ENCODE assay signal across 17 cellular contexts in the genomic region with DNA sequence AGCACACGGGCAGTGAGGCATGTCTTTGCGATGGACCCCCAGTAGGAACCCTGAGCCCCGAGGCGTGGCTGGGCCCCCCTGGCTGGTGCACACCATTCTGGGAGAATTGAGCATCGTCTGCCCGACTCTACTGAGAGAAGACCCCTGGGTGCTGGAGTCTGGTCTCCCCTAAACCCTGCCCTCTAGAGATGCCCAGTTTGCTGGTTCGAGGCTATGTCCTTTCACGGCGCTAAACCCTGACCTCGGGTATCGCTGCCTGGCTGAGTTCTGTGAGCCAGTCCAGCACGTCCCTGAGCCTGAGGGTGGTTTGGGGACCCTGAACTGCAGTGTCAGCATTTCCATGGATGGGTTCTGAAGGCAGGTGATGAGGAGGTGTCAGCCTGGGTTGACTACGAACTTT.
A peak's percentile ranks its signal among the peaks of the same experiment; 100 is the strongest.
DNase-seq lines count a peak whose midpoint lies in the region; ATAC-seq and TF ChIP-seq lines count a peak whose summit lies in the region.
"Had no signal": no experiment of that assay in that cellular context is flagged by ENCODE, and none has a peak within 500 bp of the region (broad histone marks: within the 10 kb centered on the region; RNA-seq: fewer than 3 reads in every experiment).

No MANE protein-coding gene starts in this region.

- H3K9ac ChIP-seq in Loucy (ENCODE audit: low read depth, low read length, poor library complexity, severe bottlenecking), result peak overlapping the region; percentile 61
- no peak overlapping the region for H3K9ac ChIP-seq in rectal smooth muscle tissue (ENCODE audit: low read length)
- no peak overlapping the region for H3K9ac ChIP-seq in PC-3 (ENCODE audit: low read length)
- H3K9ac ChIP-seq: KMS-11 had no signal

- DNase-seq in AG04450 (ENCODE audit: low read depth, low spot score) (no peak), right atrium auricular region (ENCODE audit: low spot score) (no peak), NCI-H524 treated with DMSO at 0.1 percent for 48 hours (lab: John Stamatoyannopoulos, UW) (no peak), PC-3 (no peak), OCI-LY7 (ENCODE audit: low spot score) (no peak)
- DNase-seq in activated effector memory CD4-positive, alpha-beta T cell treated with Interleukin-2 at 50 U/mL for 16 hours, result no peak
- DNase-seq: activated CD4-positive, alpha-beta T cell treated with anti-CD3 and anti-CD28 coated beads, Interleukin-2, amount 50 U/mL, for 4 hours; C1 segment of cervical spinal cord; hypothalamus; NCI-H146; NCI-H524; T1000 had no signal

- H3K9me3 ChIP-seq in AG04450 (ENCODE audit: control insufficient read depth, insufficient read depth, low read length) (peaks cover 3% of the 10 kb centered on the region; the same call in 1 of the 2 replicates), Loucy (ENCODE audit: insufficient read depth, low read depth, low read length) (no peaks in the 10 kb centered on the region), right atrium auricular region (no peaks in the 10 kb centered on the region), PC-3 (ENCODE audit: low read length) (no peaks in the 10 kb centered on the region), OCI-LY7 (ENCODE audit: low read length) (no peaks in the 10 kb centered on the region)
- H3K9me3 ChIP-seq: pancreas had no signal

- no peaks in the 10 kb centered on the region for H3K9me2 ChIP-seq in Loucy (replicated peaks; ENCODE audit: low read depth, low read length)
- no peaks in the 10 kb centered on the region for H3K9me2 ChIP-seq in PC-3 (replicated peaks; ENCODE audit: low read length)
- no peaks in the 10 kb centered on the region for H3K9me2 ChIP-seq in OCI-LY7 (ENCODE audit: insufficient read depth, low read length)

- no peaks in the 10 kb centered on the region for H3K27me3 ChIP-seq in AG04450 (ENCODE audit: control insufficient read depth, insufficient read depth, low read length)
- H3K27me3 ChIP-seq in Loucy (ENCODE audit: insufficient read depth, low read length, poor library complexity, severe bottlenecking), result no peaks in the 10 kb centered on the region
- no peaks in the 10 kb centered on the region for H3K27me3 ChIP-seq in right atrium auricular region
- no peaks in the 10 kb centered on the region for H3K27me3 ChIP-seq in rectal smooth muscle tissue (ENCODE audit: control insufficient read depth, insufficient read depth, low read length)
- H3K27me3 ChIP-seq in PC-3 (ENCODE audit: low read length), result no peaks in the 10 kb centered on the region
- H3K27me3 ChIP-seq: cardiac muscle cell, pancreas had no signal

- BruUV-seq in PC-3 (replicated peaks; lab: Mats Ljungman, UMichigan), result no TSS peak
- BruUV-seq in OCI-LY7 (replicated peaks; lab: Mats Ljungman, UMichigan), result no TSS peak

- H3K4me2 ChIP-seq in Loucy (ENCODE audit: low read depth, low read length, poor library complexity, severe bottlenecking) (no peak overlapping the region), PC-3 (ENCODE audit: low read length) (no peak overlapping the region), OCI-LY7 (ENCODE audit: low read length) (no peak overlapping the region)
- H3K4me2 ChIP-seq: KMS-11 had no signal

- no peak for TF ChIP-seq CTCF in AG04450 (IDR thresholded peaks at IDR 0.05; ENCODE audit: low read depth, low read length)
- TF ChIP-seq CTCF in Loucy (conservative IDR thresholded peaks at IDR 0.05; ENCODE audit: low read length), result no peak
- TF ChIP-seq CTCF in right atrium auricular region (IDR thresholded peaks at IDR 0.05), result no peak
- no peak for TF ChIP-seq CTCF in PC-3 (conservative IDR thresholded peaks at IDR 0.05; ENCODE audit: low read depth, low read length)
- TF ChIP-seq CTCF in OCI-LY7 (conservative IDR thresholded peaks at IDR 0.05; ENCODE audit: low read length), result no peak

- peaks cover 4% of the 10 kb centered on the region; the same call in 1 of the 2 replicates for H3F3A ChIP-seq in Loucy (ENCODE audit: low read depth)
- H3F3A ChIP-seq in PC-3 (ENCODE audit: low read length, unreplicated experiment), result no peaks in the 10 kb centered on the region

- CTCF ChIA-PET in AG04450 (lab: Charles Lee), result interaction anchor here (1.8 kb wide), 1 partner anchor 206 kb away, joined by 6 read pairs; no protein-coding TSS in a partner anchor
- CTCF ChIA-PET in PC-3 (lab: Charles Lee), result no interaction called here
- CTCF ChIA-PET in OCI-LY7 (lab: Charles Lee; ENCODE audit: unreplicated experiment), result no interaction called here

- H3K4me1 ChIP-seq in Loucy (ENCODE audit: insufficient read depth, low read length, poor library complexity, severe bottlenecking), result peaks cover 67% of the 10 kb centered on the region
- H3K4me1 ChIP-seq in right atrium auricular region, result peaks cover 0 to 41% of the 10 kb centered on the region in 2 donors
- peaks cover 18% of the 10 kb centered on the region for H3K4me1 ChIP-seq in rectal smooth muscle tissue (ENCODE audit: control insufficient read depth, insufficient read depth, low read length)
- peaks cover 13% of the 10 kb centered on the region; the same call in 1 of the 2 replicates for H3K4me1 ChIP-seq in PC-3 (ENCODE audit: insufficient read depth, low read length)
- H3K4me1 ChIP-seq in OCI-LY7 (ENCODE audit: insufficient read depth, low read length, poor library complexity, severe bottlenecking), result no peaks in the 10 kb centered on the region
- H3K4me1 ChIP-seq: pancreas had no signal

- H3K79me2 ChIP-seq in Loucy (ENCODE audit: insufficient read depth, low read length) (no peaks in the 10 kb centered on the region; the same call in 1 of the 2 replicates), PC-3 (ENCODE audit: low read length) (no peaks in the 10 kb centered on the region), OCI-LY7 (ENCODE audit: insufficient read depth, low read depth, low read length) (no peaks in the 10 kb centered on the region)

- intact Hi-C loops in PC-3 (cut with micrococcal nuclease) (no loop called here), OCI-LY7 (cut with micrococcal nuclease; ENCODE audit: unreplicated experiment) (no loop called here)

- H3K4me3 ChIP-seq in AG04450 (ENCODE audit: low read depth, low read length) (no peak overlapping the region), Loucy (ENCODE audit: low read length, poor library complexity, severe bottlenecking) (no peak overlapping the region), right atrium auricular region (no peak overlapping the region), rectal smooth muscle tissue (ENCODE audit: low read length) (no peak overlapping the region), PC-3 (ENCODE audit: low read length) (no peak overlapping the region), OCI-LY7 (ENCODE audit: low read depth, low read length, poor library complexity, severe bottlenecking) (no peak overlapping the region)
- H3K4me3 ChIP-seq: cardiac muscle cell had no signal

- no peak overlapping the region for H2AFZ ChIP-seq in Loucy (ENCODE audit: low read length)
- H2AFZ ChIP-seq in PC-3 (ENCODE audit: low read length), result no peak overlapping the region
- H2AFZ ChIP-seq in OCI-LY7 (ENCODE audit: low read length), result no peak overlapping the region

- no peak for ATAC-seq in PC-3

- peak overlapping the region; percentile 100 for H3K27ac ChIP-seq in AG04450 (ENCODE audit: low read depth, low read length)
- peak overlapping the region; percentile 90 to 92 for H3K27ac ChIP-seq in right atrium auricular region
- H3K27ac ChIP-seq in rectal smooth muscle tissue (ENCODE audit: low read depth, low read length), result peak overlapping the region; percentile 92
- no peak overlapping the region for H3K27ac ChIP-seq in PC-3 (ENCODE audit: low read length)
- no peak overlapping the region for H3K27ac ChIP-seq in OCI-LY7 (ENCODE audit: low read depth, low read length, poor library complexity, severe bottlenecking)
- H3K27ac ChIP-seq: cardiac muscle cell, KMS-11 had no signal

- POLR2A ChIA-PET in AG04450 (lab: Yijun Ruan, JAX), result interaction anchor here (0.6 kb wide), 1 partner anchor 200 kb away, joined by 3 read pairs; no protein-coding TSS in a partner anchor
- POLR2A ChIA-PET in PC-3 (lab: Charles Lee; ENCODE audit: unreplicated experiment), result no interaction called here
- POLR2A ChIA-PET in OCI-LY7 (lab: Charles Lee), result no interaction called here

- H3K36me3 ChIP-seq in Loucy (ENCODE audit: insufficient read depth, low read length), result no peaks in the 10 kb centered on the region
- no peaks in the 10 kb centered on the region for H3K36me3 ChIP-seq in right atrium auricular region
- H3K36me3 ChIP-seq in rectal smooth muscle tissue (ENCODE audit: control insufficient read depth, insufficient read depth, low read length), result no peaks in the 10 kb centered on the region
- no peaks in the 10 kb centered on the region for H3K36me3 ChIP-seq in PC-3 (ENCODE audit: low read depth, low read length)
- H3K36me3 ChIP-seq in OCI-LY7 (ENCODE audit: insufficient read depth, low read length), result no peaks in the 10 kb centered on the region
- H3K36me3 ChIP-seq: cardiac muscle cell, pancreas had no signal

- no peaks in the 10 kb centered on the region for H4K20me1 ChIP-seq in Loucy (ENCODE audit: insufficient read depth, low read length, poor library complexity, severe bottlenecking)
- H4K20me1 ChIP-seq in PC-3 (ENCODE audit: low read length), result no peaks in the 10 kb centered on the region
- H4K20me1 ChIP-seq in OCI-LY7 (ENCODE audit: insufficient read depth, low read length), result no peaks in the 10 kb centered on the region

Comparison
In these comparisons a context has a peak if more than half of its experiments do, and no peak if none do; other contexts are left out.
1. H3K27ac ChIP-seq: peak in AG04450 (single experiment), right atrium auricular region (2 of 2) and rectal smooth muscle tissue (single experiment); none in PC-3 (single experiment) and OCI-LY7 (single experiment).